1 cellular context compared by ENCODE assay signal in the genomic region with DNA sequence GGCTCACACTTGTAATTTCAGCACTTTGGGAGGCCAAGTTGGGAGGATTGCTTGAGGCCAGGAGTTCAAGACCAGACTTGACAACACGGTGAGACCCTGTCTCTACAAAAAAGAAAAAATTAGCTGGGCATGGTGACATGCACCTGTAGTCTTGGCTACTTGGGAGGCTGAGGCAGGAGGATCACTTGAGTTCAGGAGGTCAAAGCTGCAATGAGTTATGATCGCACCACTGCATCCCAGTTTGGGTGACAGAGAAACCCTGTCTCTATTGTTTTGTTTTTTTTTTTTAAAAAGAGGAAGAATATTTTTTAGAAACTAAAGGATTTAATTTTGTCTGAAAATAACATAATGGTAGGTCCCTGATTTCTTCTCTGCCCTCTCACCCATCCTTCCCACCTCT.
TF ChIP-seq lines count a peak whose summit lies in the region.

No MANE protein-coding gene starts in this region.

TF ChIP-seq in GM12878, 131 proteins besides CTCF, POLR2A, EP300 and RAD21 (continued from another document):
- TF ChIP-seq, protein P1, sequence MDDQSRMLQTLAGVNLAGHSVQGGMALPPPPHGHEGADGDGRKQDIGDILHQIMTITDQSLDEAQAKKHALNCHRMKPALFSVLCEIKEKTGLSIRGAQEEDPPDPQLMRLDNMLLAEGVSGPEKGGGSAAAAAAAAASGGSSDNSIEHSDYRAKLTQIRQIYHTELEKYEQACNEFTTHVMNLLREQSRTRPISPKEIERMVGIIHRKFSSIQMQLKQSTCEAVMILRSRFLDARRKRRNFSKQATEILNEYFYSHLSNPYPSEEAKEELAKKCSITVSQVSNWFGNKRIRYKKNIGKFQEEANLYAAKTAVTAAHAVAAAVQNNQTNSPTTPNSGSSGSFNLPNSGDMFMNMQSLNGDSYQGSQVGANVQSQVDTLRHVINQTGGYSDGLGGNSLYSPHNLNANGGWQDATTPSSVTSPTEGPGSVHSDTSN (IDR thresholded peaks at IDR 0.05; ENCODE audit: insufficient replicate concordance, low read depth, low read length), result peak; percentile 9
- TF ChIP-seq ZNF274 (IDR thresholded peaks at IDR 0.05; ENCODE audit: insufficient read depth, insufficient read length), result no peak
- TF ChIP-seq, protein P2, sequence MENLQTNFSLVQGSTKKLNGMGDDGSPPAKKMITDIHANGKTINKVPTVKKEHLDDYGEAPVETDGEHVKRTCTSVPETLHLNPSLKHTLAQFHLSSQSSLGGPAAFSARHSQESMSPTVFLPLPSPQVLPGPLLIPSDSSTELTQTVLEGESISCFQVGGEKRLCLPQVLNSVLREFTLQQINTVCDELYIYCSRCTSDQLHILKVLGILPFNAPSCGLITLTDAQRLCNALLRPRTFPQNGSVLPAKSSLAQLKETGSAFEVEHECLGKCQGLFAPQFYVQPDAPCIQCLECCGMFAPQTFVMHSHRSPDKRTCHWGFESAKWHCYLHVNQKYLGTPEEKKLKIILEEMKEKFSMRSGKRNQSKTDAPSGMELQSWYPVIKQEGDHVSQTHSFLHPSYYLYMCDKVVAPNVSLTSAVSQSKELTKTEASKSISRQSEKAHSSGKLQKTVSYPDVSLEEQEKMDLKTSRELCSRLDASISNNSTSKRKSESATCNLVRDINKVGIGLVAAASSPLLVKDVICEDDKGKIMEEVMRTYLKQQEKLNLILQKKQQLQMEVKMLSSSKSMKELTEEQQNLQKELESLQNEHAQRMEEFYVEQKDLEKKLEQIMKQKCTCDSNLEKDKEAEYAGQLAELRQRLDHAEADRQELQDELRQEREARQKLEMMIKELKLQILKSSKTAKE (IDR thresholded peaks at IDR 0.05; ENCODE audit: low read depth, poor library complexity, severe bottlenecking), result no peak
- no peak for TF ChIP-seq POU2F2 (IDR thresholded peaks at IDR 0.05; ENCODE audit: borderline replicate concordance, low read depth, low read length)
- TF ChIP-seq NR2F1 (conservative IDR thresholded peaks at IDR 0.05), result peak; percentile 80
TF ChIP-seq in GM12878: peak in this region for 7.
